ENCODE assay signal across 21 cellular contexts in genomic region chr2:8078760-8079159, GRCh38.
DNase-seq lines count a peak whose midpoint lies in the region; ATAC-seq and TF ChIP-seq lines count a peak whose summit lies in the region.
"Had no signal": no experiment of that assay in that cellular context is flagged by ENCODE, and none has a peak within 500 bp of the region (broad histone marks: within the 10 kb centered on the region; RNA-seq: fewer than 3 reads in every experiment).

No MANE protein-coding gene starts in this region.

- H3K4me3 Mint-ChIP-seq in activated CD4-positive, alpha-beta T cell treated with anti-CD3 and anti-CD28 coated beads for 36 hours = no peak overlapping the region
- H3K4me3 Mint-ChIP-seq in activated T-helper 17 cell treated with anti-CD3 and anti-CD28 coated beads, Interleukin-2, amount 50 U/mL, for 72 hours = peak overlapping the region; percentile 64
- no peak overlapping the region for H3K4me3 Mint-ChIP-seq in central memory CD8-positive, alpha-beta T cell
- no peak overlapping the region for H3K4me3 Mint-ChIP-seq in stimulated activated effector memory CD8-positive, alpha-beta T cell treated with anti-CD3 and anti-CD28 coated beads, Interleukin-12 subunit alpha, Interleukin-12 subunit beta, amount 100 ng/mL, for 72 hours
- no peak overlapping the region for H3K4me3 Mint-ChIP-seq in MCF 10A (ENCODE audit: unreplicated experiment)
- H3K4me3 Mint-ChIP-seq: CD14-positive monocyte; CD4-positive, alpha-beta T cell; HFFc6 had no signal

- no peak for DNase-seq in activated CD4-positive, alpha-beta T cell treated with anti-CD3 and anti-CD28 coated beads for 36 hours
- no peak for DNase-seq in activated CD4-positive, alpha-beta T cell treated with anti-CD3 and anti-CD28 coated beads for 48 hours
- no peak for DNase-seq in central memory CD8-positive, alpha-beta T cell (ENCODE audit: low spot score in 2 of 2)
- no peak for DNase-seq in stimulated activated effector memory CD8-positive, alpha-beta T cell treated with anti-CD3 and anti-CD28 coated beads, Interleukin-12 subunit alpha, Interleukin-12 subunit beta, amount 100 ng/mL, for 72 hours (ENCODE audit: low spot score in 2 of 2)
- no peak for DNase-seq in MCF 10A (ENCODE audit: unreplicated experiment)
- DNase-seq: ACHN; AML-193; BE2C; Calu3; CD4-positive, alpha-beta T cell; CD8-positive, alpha-beta memory T cell; COR-L47; DMS53; DMS79 treated with DMSO at 0.1 percent for 48 hours; GF-D8; GOT3; HFFc6 had no signal

- no peak overlapping the region for H3K27ac Mint-ChIP-seq in activated CD4-positive, alpha-beta T cell treated with anti-CD3 and anti-CD28 coated beads for 36 hours
- H3K27ac Mint-ChIP-seq in activated T-helper 17 cell treated with anti-CD3 and anti-CD28 coated beads, Interleukin-2, amount 50 U/mL, for 72 hours = peak overlapping the region; percentile 95
- peak overlapping the region; percentile 0 for H3K27ac Mint-ChIP-seq in central memory CD8-positive, alpha-beta T cell (ENCODE audit: low read depth)
- no peak overlapping the region for H3K27ac Mint-ChIP-seq in stimulated activated effector memory CD8-positive, alpha-beta T cell treated with anti-CD3 and anti-CD28 coated beads, Interleukin-12 subunit alpha, Interleukin-12 subunit beta, amount 100 ng/mL, for 72 hours
- no peak overlapping the region for H3K27ac Mint-ChIP-seq in MCF 10A (ENCODE audit: low read depth, unreplicated experiment)
- H3K27ac Mint-ChIP-seq: CD4-positive, alpha-beta T cell; HFFc6 had no signal

- H3K36me3 Mint-ChIP-seq in activated CD4-positive, alpha-beta T cell treated with anti-CD3 and anti-CD28 coated beads for 36 hours (ENCODE audit: low read depth) = peaks cover 15% of the 10 kb centered on the region
- H3K36me3 Mint-ChIP-seq in activated T-helper 17 cell treated with anti-CD3 and anti-CD28 coated beads, Interleukin-2, amount 50 U/mL, for 72 hours (ENCODE audit: low read depth) = peaks cover 11% of the 10 kb centered on the region
- peaks cover 2% of the 10 kb centered on the region for H3K36me3 Mint-ChIP-seq in central memory CD8-positive, alpha-beta T cell (ENCODE audit: insufficient read depth)
- H3K36me3 Mint-ChIP-seq in stimulated activated effector memory CD8-positive, alpha-beta T cell treated with anti-CD3 and anti-CD28 coated beads, Interleukin-12 subunit alpha, Interleukin-12 subunit beta, amount 100 ng/mL, for 72 hours = no peaks in the 10 kb centered on the region
- no peaks in the 10 kb centered on the region for H3K36me3 Mint-ChIP-seq in MCF 10A (ENCODE audit: insufficient read depth, unreplicated experiment)
- H3K36me3 Mint-ChIP-seq: CD14-positive monocyte had no signal

- H3K27me3 Mint-ChIP-seq in activated CD4-positive, alpha-beta T cell treated with anti-CD3 and anti-CD28 coated beads for 36 hours = no peaks in the 10 kb centered on the region
- no peaks in the 10 kb centered on the region for H3K27me3 Mint-ChIP-seq in activated T-helper 17 cell treated with anti-CD3 and anti-CD28 coated beads, Interleukin-2, amount 50 U/mL, for 72 hours
- H3K27me3 Mint-ChIP-seq in central memory CD8-positive, alpha-beta T cell = no peaks in the 10 kb centered on the region
- no peaks in the 10 kb centered on the region for H3K27me3 Mint-ChIP-seq in MCF 10A (ENCODE audit: insufficient read depth, unreplicated experiment)
- H3K27me3 Mint-ChIP-seq: CD4-positive, alpha-beta T cell; CD8-positive, alpha-beta memory T cell had no signal

- intact Hi-C loops in activated CD4-positive, alpha-beta T cell treated with anti-CD3 and anti-CD28 coated beads for 36 hours (cut with DNase I, micrococcal nuclease) = no loop called here
- intact Hi-C loops in MCF 10A (cut with micrococcal nuclease) = loop anchor here (10.0 kb wide), 1 partner anchor 74 kb away; no protein-coding TSS in a partner anchor

- POLR2A ChIA-PET in activated CD4-positive, alpha-beta T cell treated with anti-CD3 and anti-CD28 coated beads for 36 hours (lab: Charles Lee) = no interaction called here
- POLR2A ChIA-PET in MCF 10A (lab: Yijun Ruan, JAX) = no interaction called here

- ATAC-seq in activated CD4-positive, alpha-beta T cell treated with anti-CD3 and anti-CD28 coated beads for 36 hours = peak; percentile 44
- ATAC-seq in activated T-helper 17 cell treated with anti-CD3 and anti-CD28 coated beads, Interleukin-2, amount 50 U/mL, for 72 hours (replicated peaks) = peak; percentile 49
- ATAC-seq in central memory CD8-positive, alpha-beta T cell (replicated peaks; ENCODE audit: extremely low read depth, poor library complexity, severe bottlenecking) = no peak
- peak; percentile 52 for ATAC-seq in stimulated activated effector memory CD8-positive, alpha-beta T cell treated with anti-CD3 and anti-CD28 coated beads, Interleukin-12 subunit alpha, Interleukin-12 subunit beta, amount 100 ng/mL, for 72 hours
- ATAC-seq in GM18502 (IDR thresholded peaks at IDR 0.05; ENCODE audit: poor library complexity, unreplicated experiment) = no peak
- ATAC-seq in SK-N-SH treated with all-trans-retinoic acid at 6 μM for 48 hours = no peak

- H3K9me3 Mint-ChIP-seq in activated CD4-positive, alpha-beta T cell treated with anti-CD3 and anti-CD28 coated beads for 36 hours (ENCODE audit: low read depth) = peaks cover 19% of the 10 kb centered on the region
- H3K9me3 Mint-ChIP-seq in activated T-helper 17 cell treated with anti-CD3 and anti-CD28 coated beads, Interleukin-2, amount 50 U/mL, for 72 hours = peaks cover 10% of the 10 kb centered on the region
- H3K9me3 Mint-ChIP-seq in central memory CD8-positive, alpha-beta T cell = peaks cover 10% of the 10 kb centered on the region
- H3K9me3 Mint-ChIP-seq in stimulated activated effector memory CD8-positive, alpha-beta T cell treated with anti-CD3 and anti-CD28 coated beads, Interleukin-12 subunit alpha, Interleukin-12 subunit beta, amount 100 ng/mL, for 72 hours = peaks cover 12% of the 10 kb centered on the region
- H3K9me3 Mint-ChIP-seq in MCF 10A (ENCODE audit: unreplicated experiment) = peaks cover 17% of the 10 kb centered on the region

- H3K4me1 Mint-ChIP-seq in activated CD4-positive, alpha-beta T cell treated with anti-CD3 and anti-CD28 coated beads for 36 hours = peaks cover 13% of the 10 kb centered on the region
- H3K4me1 Mint-ChIP-seq in activated T-helper 17 cell treated with anti-CD3 and anti-CD28 coated beads, Interleukin-2, amount 50 U/mL, for 72 hours = peaks cover 27% of the 10 kb centered on the region
- peaks cover 21% of the 10 kb centered on the region for H3K4me1 Mint-ChIP-seq in central memory CD8-positive, alpha-beta T cell
- H3K4me1 Mint-ChIP-seq in stimulated activated effector memory CD8-positive, alpha-beta T cell treated with anti-CD3 and anti-CD28 coated beads, Interleukin-12 subunit alpha, Interleukin-12 subunit beta, amount 100 ng/mL, for 72 hours = peaks cover 42% of the 10 kb centered on the region
- no peaks in the 10 kb centered on the region for H3K4me1 Mint-ChIP-seq in MCF 10A (ENCODE audit: insufficient read depth, unreplicated experiment)

- no peak for TF ChIP-seq CTCF in MCF 10A (IDR thresholded peaks at IDR 0.05; ENCODE audit: unreplicated experiment)

- BruUV-seq in MCF 10A (replicated peaks; lab: Mats Ljungman, UMichigan) = no TSS peak

- CTCF ChIA-PET in activated CD4-positive, alpha-beta T cell treated with anti-CD3 and anti-CD28 coated beads for 36 hours (lab: Charles Lee) = interaction anchor here (0.7 kb wide), 1 partner anchor 875 kb away, joined by 3 read pairs; no protein-coding TSS in a partner anchor
- CTCF ChIA-PET in MCF 10A (lab: Yijun Ruan, JAX) = no interaction called here

TF ChIP-seq in SK-N-SH treated with all-trans-retinoic acid at 6 μM for 48 hours, 23 proteins besides CTCF, POLR2A, EP300 and RAD21 (continues in another document):
- TF ChIP-seq CSRNP3 (CRISPR knock-in tag; IDR thresholded peaks at IDR 0.05) = no peak
- no peak for TF ChIP-seq ZFP30 (CRISPR knock-in tag; IDR thresholded peaks at IDR 0.05)
- no peak for TF ChIP-seq ZNF8 (CRISPR knock-in tag; IDR thresholded peaks at IDR 0.05)
- TF ChIP-seq ESRRG (CRISPR knock-in tag; IDR thresholded peaks at IDR 0.05) = no peak
- TF ChIP-seq OSR1 (CRISPR knock-in tag; IDR thresholded peaks at IDR 0.05) = no peak
- TF ChIP-seq POU6F1 (CRISPR knock-in tag; IDR thresholded peaks at IDR 0.05; ENCODE audit: borderline replicate concordance, low read depth) = no peak
- no peak for TF ChIP-seq CSDC2 (CRISPR knock-in tag; IDR thresholded peaks at IDR 0.05)
- no peak for TF ChIP-seq ZFP3 (CRISPR knock-in tag; IDR thresholded peaks at IDR 0.05)
- no peak for TF ChIP-seq TCF4 (CRISPR knock-in tag; IDR thresholded peaks at IDR 0.05; ENCODE audit: borderline replicate concordance)
- no peak for TF ChIP-seq GLIS3 (CRISPR knock-in tag; IDR thresholded peaks at IDR 0.05)
- no peak for TF ChIP-seq SNAI2 (CRISPR knock-in tag; IDR thresholded peaks at IDR 0.05)

Comparison
In these comparisons a context has a peak if more than half of its experiments do, and no peak if none do; other contexts are left out.
1. ATAC-seq: peak in activated CD4-positive, alpha-beta T cell treated with anti-CD3 and anti-CD28 coated beads for 36 hours (single experiment), activated T-helper 17 cell treated with anti-CD3 and anti-CD28 coated beads, Interleukin-2, amount 50 U/mL, for 72 hours (single experiment) and stimulated activated effector memory CD8-positive, alpha-beta T cell treated with anti-CD3 and anti-CD28 coated beads, Interleukin-12 subunit alpha, Interleukin-12 subunit beta, amount 100 ng/mL, for 72 hours (single experiment); none in central memory CD8-positive, alpha-beta T cell (single experiment), GM18502 (single experiment) and SK-N-SH treated with all-trans-retinoic acid at 6 μM for 48 hours (single experiment).
2. H3K27ac Mint-ChIP-seq: peak in activated T-helper 17 cell treated with anti-CD3 and anti-CD28 coated beads, Interleukin-2, amount 50 U/mL, for 72 hours (single experiment) and central memory CD8-positive, alpha-beta T cell (single experiment); none in activated CD4-positive, alpha-beta T cell treated with anti-CD3 and anti-CD28 coated beads for 36 hours (single experiment), stimulated activated effector memory CD8-positive, alpha-beta T cell treated with anti-CD3 and anti-CD28 coated beads, Interleukin-12 subunit alpha, Interleukin-12 subunit beta, amount 100 ng/mL, for 72 hours (single experiment) and MCF 10A (single experiment).